In the genomic region with DNA sequence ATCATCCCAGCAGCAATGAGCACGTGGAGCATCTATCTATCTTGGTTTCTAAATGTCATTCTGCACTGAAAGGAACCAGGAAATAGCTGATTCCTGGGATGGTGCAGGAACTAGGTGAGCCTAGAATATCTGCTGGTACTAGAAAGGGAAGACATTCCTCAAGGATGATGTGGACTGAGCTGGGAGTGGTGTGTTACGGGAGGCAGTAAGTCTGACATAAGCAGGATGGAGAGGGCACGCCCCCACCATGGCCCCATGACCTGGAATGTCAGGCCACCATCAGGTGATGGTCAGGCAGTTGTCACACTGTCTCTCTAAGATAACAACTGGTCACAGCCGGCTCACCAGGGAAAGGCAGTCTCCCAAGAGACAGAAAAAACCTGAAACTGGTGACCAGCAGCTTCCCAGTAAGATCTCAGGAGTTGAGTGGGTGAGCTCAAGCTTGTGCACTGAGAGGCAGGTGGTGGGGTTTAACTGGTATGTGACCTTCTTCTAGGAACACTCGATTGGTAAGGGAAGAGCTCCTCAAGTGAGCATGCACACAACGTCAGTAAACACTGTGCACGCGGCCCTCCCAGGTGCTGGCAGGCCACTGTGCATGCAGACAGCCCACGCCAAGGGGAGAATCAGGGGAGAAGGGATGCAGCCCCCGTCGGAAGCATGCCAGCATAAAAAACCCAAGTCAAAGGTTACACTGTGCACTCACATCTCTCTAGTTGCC, we compare ENCODE assay signal across 1 cellular context.
TF ChIP-seq lines count a peak whose summit lies in the region.

No MANE protein-coding gene starts in this region.

TF ChIP-seq in K562, 482 proteins besides CTCF, POLR2A, EP300 and RAD21 (continued from another document and continues in another):
- no peak for TF ChIP-seq HOXB6 (CRISPR knock-in tag; IDR thresholded peaks at IDR 0.05; ENCODE audit: borderline replicate concordance)
- no peak for TF ChIP-seq ZNF3 (CRISPR knock-in tag; IDR thresholded peaks at IDR 0.05)
- peak; percentile 91 for TF ChIP-seq ZNF644 (tag; IDR thresholded peaks at IDR 0.05; ENCODE audit: low read depth)
- peak; percentile 52; the same call in 1 of the 2 replicates for TF ChIP-seq ZBTB12 (CRISPR knock-in tag; IDR thresholded peaks at IDR 0.05)
- TF ChIP-seq ZBTB17 (CRISPR knock-in tag; IDR thresholded peaks at IDR 0.05) = no peak; the same call in none of the 2 replicates
- TF ChIP-seq COPS2 (conservative IDR thresholded peaks at IDR 0.05) = no peak
- no peak for TF ChIP-seq PCBP2 (IDR thresholded peaks at IDR 0.05; ENCODE audit: low read depth, low read length, poor library complexity, severe bottlenecking)
- peak; percentile 30 for TF ChIP-seq ZNF699 (CRISPR knock-in tag; IDR thresholded peaks at IDR 0.05; ENCODE audit: insufficient replicate concordance)
- TF ChIP-seq ZBTB7A (IDR thresholded peaks at IDR 0.05; ENCODE audit: borderline replicate concordance, control insufficient read depth, low read depth, low read length) = no peak
- TF ChIP-seq E2F3 (CRISPR knock-in tag; IDR thresholded peaks at IDR 0.05) = no peak; the same call in 1 of the 2 replicates
- TF ChIP-seq YY1 (IDR thresholded peaks at IDR 0.05; ENCODE audit: borderline replicate concordance in 1 of 3, control insufficient read depth in 1 of 3, extremely low read depth in 1 of 3, insufficient read depth in 3 of 3, insufficient read length in 1 of 3, insufficient replicate concordance in 2 of 3, low read depth in 1 of 3, low read length in 2 of 3) = peak in 1 of 3 experiments; percentile 72
- peak; percentile 78; the same call in 1 of the 2 replicates for TF ChIP-seq NR2C1 (IDR thresholded peaks at IDR 0.05)
- peak; percentile 86 for TF ChIP-seq NR2C1 (tag; IDR thresholded peaks at IDR 0.05)
- TF ChIP-seq DACH1 (IDR thresholded peaks at IDR 0.05; ENCODE audit: partially characterized antibody) = peak; percentile 62
- TF ChIP-seq, protein P1, sequence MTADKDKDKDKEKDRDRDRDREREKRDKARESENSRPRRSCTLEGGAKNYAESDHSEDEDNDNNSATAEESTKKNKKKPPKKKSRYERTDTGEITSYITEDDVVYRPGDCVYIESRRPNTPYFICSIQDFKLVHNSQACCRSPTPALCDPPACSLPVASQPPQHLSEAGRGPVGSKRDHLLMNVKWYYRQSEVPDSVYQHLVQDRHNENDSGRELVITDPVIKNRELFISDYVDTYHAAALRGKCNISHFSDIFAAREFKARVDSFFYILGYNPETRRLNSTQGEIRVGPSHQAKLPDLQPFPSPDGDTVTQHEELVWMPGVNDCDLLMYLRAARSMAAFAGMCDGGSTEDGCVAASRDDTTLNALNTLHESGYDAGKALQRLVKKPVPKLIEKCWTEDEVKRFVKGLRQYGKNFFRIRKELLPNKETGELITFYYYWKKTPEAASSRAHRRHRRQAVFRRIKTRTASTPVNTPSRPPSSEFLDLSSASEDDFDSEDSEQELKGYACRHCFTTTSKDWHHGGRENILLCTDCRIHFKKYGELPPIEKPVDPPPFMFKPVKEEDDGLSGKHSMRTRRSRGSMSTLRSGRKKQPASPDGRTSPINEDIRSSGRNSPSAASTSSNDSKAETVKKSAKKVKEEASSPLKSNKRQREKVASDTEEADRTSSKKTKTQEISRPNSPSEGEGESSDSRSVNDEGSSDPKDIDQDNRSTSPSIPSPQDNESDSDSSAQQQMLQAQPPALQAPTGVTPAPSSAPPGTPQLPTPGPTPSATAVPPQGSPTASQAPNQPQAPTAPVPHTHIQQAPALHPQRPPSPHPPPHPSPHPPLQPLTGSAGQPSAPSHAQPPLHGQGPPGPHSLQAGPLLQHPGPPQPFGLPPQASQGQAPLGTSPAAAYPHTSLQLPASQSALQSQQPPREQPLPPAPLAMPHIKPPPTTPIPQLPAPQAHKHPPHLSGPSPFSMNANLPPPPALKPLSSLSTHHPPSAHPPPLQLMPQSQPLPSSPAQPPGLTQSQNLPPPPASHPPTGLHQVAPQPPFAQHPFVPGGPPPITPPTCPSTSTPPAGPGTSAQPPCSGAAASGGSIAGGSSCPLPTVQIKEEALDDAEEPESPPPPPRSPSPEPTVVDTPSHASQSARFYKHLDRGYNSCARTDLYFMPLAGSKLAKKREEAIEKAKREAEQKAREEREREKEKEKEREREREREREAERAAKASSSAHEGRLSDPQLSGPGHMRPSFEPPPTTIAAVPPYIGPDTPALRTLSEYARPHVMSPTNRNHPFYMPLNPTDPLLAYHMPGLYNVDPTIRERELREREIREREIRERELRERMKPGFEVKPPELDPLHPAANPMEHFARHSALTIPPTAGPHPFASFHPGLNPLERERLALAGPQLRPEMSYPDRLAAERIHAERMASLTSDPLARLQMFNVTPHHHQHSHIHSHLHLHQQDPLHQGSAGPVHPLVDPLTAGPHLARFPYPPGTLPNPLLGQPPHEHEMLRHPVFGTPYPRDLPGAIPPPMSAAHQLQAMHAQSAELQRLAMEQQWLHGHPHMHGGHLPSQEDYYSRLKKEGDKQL (CRISPR knock-in tag; IDR thresholded peaks at IDR 0.05; ENCODE audit: borderline replicate concordance) = no peak
- TF ChIP-seq, protein P2, sequence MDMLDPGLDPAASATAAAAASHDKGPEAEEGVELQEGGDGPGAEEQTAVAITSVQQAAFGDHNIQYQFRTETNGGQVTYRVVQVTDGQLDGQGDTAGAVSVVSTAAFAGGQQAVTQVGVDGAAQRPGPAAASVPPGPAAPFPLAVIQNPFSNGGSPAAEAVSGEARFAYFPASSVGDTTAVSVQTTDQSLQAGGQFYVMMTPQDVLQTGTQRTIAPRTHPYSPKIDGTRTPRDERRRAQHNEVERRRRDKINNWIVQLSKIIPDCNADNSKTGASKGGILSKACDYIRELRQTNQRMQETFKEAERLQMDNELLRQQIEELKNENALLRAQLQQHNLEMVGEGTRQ (CRISPR knock-in tag; IDR thresholded peaks at IDR 0.05) = peak; percentile 65
- no peak for TF ChIP-seq EZH2 (IDR thresholded peaks at IDR 0.05; ENCODE audit: borderline replicate concordance, low read depth, low read length)
- no peak; the same call in 1 of the 2 replicates for TF ChIP-seq POLR2AphosphoS2 (IDR thresholded peaks at IDR 0.05; ENCODE audit: low read length)
- TF ChIP-seq, protein P3, sequence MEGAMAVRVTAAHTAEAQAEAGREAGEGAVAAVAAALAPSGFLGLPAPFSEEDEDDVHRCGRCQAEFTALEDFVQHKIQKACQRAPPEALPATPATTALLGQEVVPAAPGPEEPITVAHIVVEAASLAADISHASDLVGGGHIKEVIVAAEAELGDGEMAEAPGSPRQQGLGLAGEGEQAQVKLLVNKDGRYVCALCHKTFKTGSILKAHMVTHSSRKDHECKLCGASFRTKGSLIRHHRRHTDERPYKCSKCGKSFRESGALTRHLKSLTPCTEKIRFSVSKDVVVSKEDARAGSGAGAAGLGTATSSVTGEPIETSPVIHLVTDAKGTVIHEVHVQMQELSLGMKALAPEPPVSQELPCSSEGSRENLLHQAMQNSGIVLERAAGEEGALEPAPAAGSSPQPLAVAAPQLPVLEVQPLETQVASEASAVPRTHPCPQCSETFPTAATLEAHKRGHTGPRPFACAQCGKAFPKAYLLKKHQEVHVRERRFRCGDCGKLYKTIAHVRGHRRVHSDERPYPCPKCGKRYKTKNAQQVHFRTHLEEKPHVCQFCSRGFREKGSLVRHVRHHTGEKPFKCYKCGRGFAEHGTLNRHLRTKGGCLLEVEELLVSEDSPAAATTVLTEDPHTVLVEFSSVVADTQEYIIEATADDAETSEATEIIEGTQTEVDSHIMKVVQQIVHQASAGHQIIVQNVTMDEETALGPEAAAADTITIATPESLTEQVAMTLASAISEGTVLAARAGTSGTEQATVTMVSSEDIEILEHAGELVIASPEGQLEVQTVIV (CRISPR knock-in tag; IDR thresholded peaks at IDR 0.05; ENCODE audit: borderline replicate concordance) = no peak
- TF ChIP-seq, protein P4, sequence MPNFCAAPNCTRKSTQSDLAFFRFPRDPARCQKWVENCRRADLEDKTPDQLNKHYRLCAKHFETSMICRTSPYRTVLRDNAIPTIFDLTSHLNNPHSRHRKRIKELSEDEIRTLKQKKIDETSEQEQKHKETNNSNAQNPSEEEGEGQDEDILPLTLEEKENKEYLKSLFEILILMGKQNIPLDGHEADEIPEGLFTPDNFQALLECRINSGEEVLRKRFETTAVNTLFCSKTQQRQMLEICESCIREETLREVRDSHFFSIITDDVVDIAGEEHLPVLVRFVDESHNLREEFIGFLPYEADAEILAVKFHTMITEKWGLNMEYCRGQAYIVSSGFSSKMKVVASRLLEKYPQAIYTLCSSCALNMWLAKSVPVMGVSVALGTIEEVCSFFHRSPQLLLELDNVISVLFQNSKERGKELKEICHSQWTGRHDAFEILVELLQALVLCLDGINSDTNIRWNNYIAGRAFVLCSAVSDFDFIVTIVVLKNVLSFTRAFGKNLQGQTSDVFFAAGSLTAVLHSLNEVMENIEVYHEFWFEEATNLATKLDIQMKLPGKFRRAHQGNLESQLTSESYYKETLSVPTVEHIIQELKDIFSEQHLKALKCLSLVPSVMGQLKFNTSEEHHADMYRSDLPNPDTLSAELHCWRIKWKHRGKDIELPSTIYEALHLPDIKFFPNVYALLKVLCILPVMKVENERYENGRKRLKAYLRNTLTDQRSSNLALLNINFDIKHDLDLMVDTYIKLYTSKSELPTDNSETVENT (CRISPR knock-in tag; IDR thresholded peaks at IDR 0.05) = 0 out of 2 replicates have a peak, but pooled peaks have one; percentile 40
- TF ChIP-seq TEAD1 (CRISPR knock-in tag; IDR thresholded peaks at IDR 0.05) = peak; percentile 94 to 99
- peak; percentile 75; the same call in 1 of the 2 replicates for TF ChIP-seq ZNF431 (CRISPR knock-in tag; IDR thresholded peaks at IDR 0.05)
- TF ChIP-seq, protein P5, sequence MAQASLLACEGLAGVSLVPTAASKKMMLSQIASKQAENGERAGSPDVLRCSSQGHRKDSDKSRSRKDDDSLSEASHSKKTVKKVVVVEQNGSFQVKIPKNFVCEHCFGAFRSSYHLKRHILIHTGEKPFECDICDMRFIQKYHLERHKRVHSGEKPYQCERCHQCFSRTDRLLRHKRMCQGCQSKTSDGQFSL (CRISPR knock-in tag; IDR thresholded peaks at IDR 0.05) = 0 out of 2 replicates have a peak, but pooled peaks have one; percentile 45
- TF ChIP-seq, protein P5 (tag; IDR thresholded peaks at IDR 0.05) = no peak
- peak; percentile 85 for TF ChIP-seq MTA2 (IDR thresholded peaks at IDR 0.05; ENCODE audit: low read depth)
- TF ChIP-seq BRD4 (IDR thresholded peaks at IDR 0.05) = peak; percentile 75; the same call in 1 of the 2 replicates
- TF ChIP-seq CREB1 (IDR thresholded peaks at IDR 0.05) = peak; percentile 56
- TF ChIP-seq CREB1 (CRISPR knock-in tag; IDR thresholded peaks at IDR 0.05) = peak; percentile 75
- TF ChIP-seq GTF2A2 (tag; IDR thresholded peaks at IDR 0.05) = 0 out of 2 replicates have a peak, but pooled peaks have one; percentile 8
- no peak for TF ChIP-seq SRF (CRISPR knock-in tag; IDR thresholded peaks at IDR 0.05)
- TF ChIP-seq, protein P6, sequence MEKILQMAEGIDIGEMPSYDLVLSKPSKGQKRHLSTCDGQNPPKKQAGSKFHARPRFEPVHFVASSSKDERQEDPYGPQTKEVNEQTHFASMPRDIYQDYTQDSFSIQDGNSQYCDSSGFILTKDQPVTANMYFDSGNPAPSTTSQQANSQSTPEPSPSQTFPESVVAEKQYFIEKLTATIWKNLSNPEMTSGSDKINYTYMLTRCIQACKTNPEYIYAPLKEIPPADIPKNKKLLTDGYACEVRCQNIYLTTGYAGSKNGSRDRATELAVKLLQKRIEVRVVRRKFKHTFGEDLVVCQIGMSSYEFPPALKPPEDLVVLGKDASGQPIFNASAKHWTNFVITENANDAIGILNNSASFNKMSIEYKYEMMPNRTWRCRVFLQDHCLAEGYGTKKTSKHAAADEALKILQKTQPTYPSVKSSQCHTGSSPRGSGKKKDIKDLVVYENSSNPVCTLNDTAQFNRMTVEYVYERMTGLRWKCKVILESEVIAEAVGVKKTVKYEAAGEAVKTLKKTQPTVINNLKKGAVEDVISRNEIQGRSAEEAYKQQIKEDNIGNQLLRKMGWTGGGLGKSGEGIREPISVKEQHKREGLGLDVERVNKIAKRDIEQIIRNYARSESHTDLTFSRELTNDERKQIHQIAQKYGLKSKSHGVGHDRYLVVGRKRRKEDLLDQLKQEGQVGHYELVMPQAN (IDR thresholded peaks at IDR 0.05; ENCODE audit: borderline replicate concordance) = peak; percentile 77
- peak; percentile 47 for TF ChIP-seq TAF1 (IDR thresholded peaks at IDR 0.05; ENCODE audit: control insufficient read depth, extremely low read depth, insufficient read depth, low read length, severe bottlenecking)
- TF ChIP-seq STAT5B (CRISPR knock-in tag; IDR thresholded peaks at IDR 0.05) = no peak
- TF ChIP-seq ZNF232 (CRISPR knock-in tag; IDR thresholded peaks at IDR 0.05) = 0 out of 2 replicates have a peak, but pooled peaks have one; percentile 68
- TF ChIP-seq DPF2 (IDR thresholded peaks at IDR 0.05) = peak; percentile 87
- TF ChIP-seq, protein P7, sequence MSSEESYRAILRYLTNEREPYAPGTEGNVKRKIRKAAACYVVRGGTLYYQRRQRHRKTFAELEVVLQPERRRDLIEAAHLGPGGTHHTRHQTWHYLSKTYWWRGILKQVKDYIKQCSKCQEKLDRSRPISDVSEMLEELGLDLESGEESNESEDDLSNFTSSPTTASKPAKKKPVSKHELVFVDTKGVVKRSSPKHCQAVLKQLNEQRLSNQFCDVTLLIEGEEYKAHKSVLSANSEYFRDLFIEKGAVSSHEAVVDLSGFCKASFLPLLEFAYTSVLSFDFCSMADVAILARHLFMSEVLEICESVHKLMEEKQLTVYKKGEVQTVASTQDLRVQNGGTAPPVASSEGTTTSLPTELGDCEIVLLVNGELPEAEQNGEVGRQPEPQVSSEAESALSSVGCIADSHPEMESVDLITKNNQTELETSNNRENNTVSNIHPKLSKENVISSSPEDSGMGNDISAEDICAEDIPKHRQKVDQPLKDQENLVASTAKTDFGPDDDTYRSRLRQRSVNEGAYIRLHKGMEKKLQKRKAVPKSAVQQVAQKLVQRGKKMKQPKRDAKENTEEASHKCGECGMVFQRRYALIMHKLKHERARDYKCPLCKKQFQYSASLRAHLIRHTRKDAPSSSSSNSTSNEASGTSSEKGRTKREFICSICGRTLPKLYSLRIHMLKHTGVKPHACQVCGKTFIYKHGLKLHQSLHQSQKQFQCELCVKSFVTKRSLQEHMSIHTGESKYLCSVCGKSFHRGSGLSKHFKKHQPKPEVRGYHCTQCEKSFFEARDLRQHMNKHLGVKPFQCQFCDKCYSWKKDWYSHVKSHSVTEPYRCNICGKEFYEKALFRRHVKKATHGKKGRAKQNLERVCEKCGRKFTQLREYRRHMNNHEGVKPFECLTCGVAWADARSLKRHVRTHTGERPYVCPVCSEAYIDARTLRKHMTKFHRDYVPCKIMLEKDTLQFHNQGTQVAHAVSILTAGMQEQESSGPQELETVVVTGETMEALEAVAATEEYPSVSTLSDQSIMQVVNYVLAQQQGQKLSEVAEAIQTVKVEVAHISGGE (CRISPR knock-in tag; IDR thresholded peaks at IDR 0.05) = 0 out of 6 replicates have a peak, but pooled peaks of 1 of the 3 experiments have one; percentile 34
- peak; percentile 61 for TF ChIP-seq CCNT2 (IDR thresholded peaks at IDR 0.05; ENCODE audit: borderline replicate concordance, extremely low read depth, insufficient read length, low read depth, low read length)
